1 cellular context compared by ENCODE assay signal in the genomic region with DNA sequence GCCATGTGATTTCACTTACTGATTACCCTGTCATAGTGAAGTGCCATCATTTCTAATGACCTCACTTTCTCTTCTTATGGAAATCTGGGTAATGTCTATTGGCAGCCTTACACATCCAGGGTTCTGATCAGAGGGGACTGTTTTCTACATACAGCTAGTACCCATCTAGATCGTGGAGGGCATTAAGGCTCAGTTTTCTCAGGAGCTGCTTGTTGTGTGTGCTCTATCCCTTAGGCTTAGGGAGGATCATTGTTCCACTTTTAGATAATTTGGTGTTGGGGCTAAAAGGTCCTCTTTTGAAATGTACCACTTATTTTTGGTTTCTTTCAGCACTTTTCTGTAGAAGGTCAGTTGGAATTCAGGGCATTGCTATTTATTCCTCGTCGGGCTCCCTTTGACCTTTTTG.
TF ChIP-seq lines count a peak whose summit lies in the region.

No MANE protein-coding gene starts in this region.

TF ChIP-seq in GM12878, 131 proteins besides CTCF, POLR2A, EP300 and RAD21:
- no peak for TF ChIP-seq BMI1 (IDR thresholded peaks at IDR 0.05; ENCODE audit: borderline replicate concordance)
- TF ChIP-seq MTA3 (IDR thresholded peaks at IDR 0.05; ENCODE audit: borderline replicate concordance, low read length): no peak
- no peak for TF ChIP-seq NBN (IDR thresholded peaks at IDR 0.05)
- TF ChIP-seq ATF7 (IDR thresholded peaks at IDR 0.05; ENCODE audit: low read depth): peak; percentile 9; the same call in 1 of the 2 replicates
- no peak for TF ChIP-seq POU2F2 (IDR thresholded peaks at IDR 0.05; ENCODE audit: borderline replicate concordance, low read depth, low read length)
- peak; percentile 44 for TF ChIP-seq POLR2AphosphoS5 (IDR thresholded peaks at IDR 0.05; ENCODE audit: low read length)
- peak; percentile 49; the same call in 1 of the 2 replicates for TF ChIP-seq POLR2AphosphoS2 (IDR thresholded peaks at IDR 0.05; ENCODE audit: low read depth, low read length)
- TF ChIP-seq SMAD5 (IDR thresholded peaks at IDR 0.05; ENCODE audit: low read depth): 0 out of 2 replicates have a peak, but pooled peaks have one; percentile 25
- no peak for TF ChIP-seq NFYA (IDR thresholded peaks at IDR 0.05; ENCODE audit: borderline replicate concordance, low read depth, low read length)
- no peak for TF ChIP-seq EZH2 (IDR thresholded peaks at IDR 0.05; ENCODE audit: borderline replicate concordance, control insufficient read depth, low read depth, low read length)
- TF ChIP-seq, protein P1, sequence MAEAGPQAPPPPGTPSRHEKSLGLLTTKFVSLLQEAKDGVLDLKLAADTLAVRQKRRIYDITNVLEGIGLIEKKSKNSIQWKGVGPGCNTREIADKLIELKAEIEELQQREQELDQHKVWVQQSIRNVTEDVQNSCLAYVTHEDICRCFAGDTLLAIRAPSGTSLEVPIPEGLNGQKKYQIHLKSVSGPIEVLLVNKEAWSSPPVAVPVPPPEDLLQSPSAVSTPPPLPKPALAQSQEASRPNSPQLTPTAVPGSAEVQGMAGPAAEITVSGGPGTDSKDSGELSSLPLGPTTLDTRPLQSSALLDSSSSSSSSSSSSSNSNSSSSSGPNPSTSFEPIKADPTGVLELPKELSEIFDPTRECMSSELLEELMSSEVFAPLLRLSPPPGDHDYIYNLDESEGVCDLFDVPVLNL (IDR thresholded peaks at IDR 0.05; ENCODE audit: low read depth, low read length): no peak
- peak; percentile 59; the same call in 1 of the 2 replicates for TF ChIP-seq BACH1 (IDR thresholded peaks at IDR 0.05; ENCODE audit: borderline replicate concordance)
TF ChIP-seq in GM12878: peak in this region for 5.
